Comparison of ENCODE assay signal across 12 cellular contexts in genomic region chr2:217944366-217944765, GRCh38. TPM values are rescaled to one million over a fixed set of nuclear protein-coding genes. Genes with fewer than 3 reads are reported as not detected.
DNase-seq lines count a peak whose midpoint lies in the region; ATAC-seq and TF ChIP-seq lines count a peak whose summit lies in the region.
"Had no signal": no experiment of that assay in that cellular context is flagged by ENCODE, and none has a peak within 500 bp of the region (broad histone marks: within the 10 kb centered on the region; RNA-seq: fewer than 3 reads in every experiment).

No MANE protein-coding gene starts in this region.

- no peak for TF ChIP-seq EP300 in ovary (IDR thresholded peaks at IDR 0.05)

- DNase-seq in activated naive CD8-positive, alpha-beta T cell treated with anti-CD3 and anti-CD28 coated beads, Interleukin-2, amount 10 ng/mL, durations not matched to agents 7 days and 5 days: no peak
- no peak for DNase-seq in activated naive CD8-positive, alpha-beta T cell treated with anti-CD3 and anti-CD28 coated beads, Interleukin-2, amount 50 U/mL, for 24 hours
- DNase-seq in esophagus squamous epithelium (lab: John Stamatoyannopoulos, UW): no peak
- peak in 1 of 5 donors; percentile 12 for DNase-seq in ovary
- DNase-seq in upper lobe of right lung: no peak
- no peak for DNase-seq in CD1c-positive myeloid dendritic cell (ENCODE audit: extremely low spot score)
- no peak for DNase-seq in NCI-H1048 (lab: John Stamatoyannopoulos, UW)
- no peak for DNase-seq in NCI-H526 (lab: John Stamatoyannopoulos, UW)
- DNase-seq: activated naive CD4-positive, alpha-beta T cell treated with anti-CD3 and anti-CD28 coated beads, Interleukin-2, amount 50 U/mL, for 16 hours; NCI-H1417 treated with DMSO at 0.1 percent for 48 hours; T-helper 9 cell had no signal

- H3K4me3 ChIP-seq in esophagus squamous epithelium (peak overlapping the region in 3 of 4 donors; percentile 57 to 72 (median 58)), ovary (peak overlapping the region; percentile 50), upper lobe of right lung (peak overlapping the region; percentile 86)

- H3K9me3 ChIP-seq in esophagus squamous epithelium (no peaks in the 10 kb centered on the region), ovary (no peaks in the 10 kb centered on the region), upper lobe of right lung (no peaks in the 10 kb centered on the region)

- H3K36me3 Mint-ChIP-seq in activated naive CD8-positive, alpha-beta T cell treated with anti-CD3 and anti-CD28 coated beads, Interleukin-2, amount 10 ng/mL, durations not matched to agents 7 days and 5 days: no peaks in the 10 kb centered on the region
- H3K36me3 Mint-ChIP-seq in activated naive CD8-positive, alpha-beta T cell treated with anti-CD3 and anti-CD28 coated beads, Interleukin-2, amount 50 U/mL, for 24 hours (ENCODE audit: low read depth): no peaks in the 10 kb centered on the region

- POLR2A ChIA-PET in activated naive CD8-positive, alpha-beta T cell treated with anti-CD3 and anti-CD28 coated beads, Interleukin-2, amount 10 ng/mL, durations not matched to agents 7 days and 5 days (lab: Charles Lee): interaction anchor here (1.1 to 1.5 kb wide), 3 partner anchors 9 to 14 kb away, joined by 3 to 5 read pairs (median 3); no protein-coding TSS in a partner anchor

- H3K36me3 ChIP-seq in esophagus squamous epithelium (no peaks in the 10 kb centered on the region), ovary (no peaks in the 10 kb centered on the region), upper lobe of right lung (no peaks in the 10 kb centered on the region)

- no peak for TF ChIP-seq CTCF in esophagus squamous epithelium (IDR thresholded peaks at IDR 0.05)
- TF ChIP-seq CTCF in ovary (IDR thresholded peaks at IDR 0.05): no peak
- no peak for TF ChIP-seq CTCF in upper lobe of right lung (IDR thresholded peaks at IDR 0.05)

- peak overlapping the region; percentile 61 to 95 (median 92) for H3K27ac ChIP-seq in esophagus squamous epithelium
- H3K27ac ChIP-seq in ovary: peak overlapping the region in 1 of 2 donors; percentile 68
- peak overlapping the region; percentile 91 for H3K27ac ChIP-seq in upper lobe of right lung

- H3K4me1 ChIP-seq in esophagus squamous epithelium (peaks cover 20 to 92% (median 29%) of the 10 kb centered on the region in 3 donors), ovary (ENCODE audit: insufficient read depth) (peaks cover 33% of the 10 kb centered on the region), upper lobe of right lung (peaks cover 8% of the 10 kb centered on the region)

- peaks cover 33% of the 10 kb centered on the region for H3K4me1 Mint-ChIP-seq in activated naive CD8-positive, alpha-beta T cell treated with anti-CD3 and anti-CD28 coated beads, Interleukin-2, amount 10 ng/mL, durations not matched to agents 7 days and 5 days
- H3K4me1 Mint-ChIP-seq in activated naive CD8-positive, alpha-beta T cell treated with anti-CD3 and anti-CD28 coated beads, Interleukin-2, amount 50 U/mL, for 24 hours: peaks cover 2% of the 10 kb centered on the region

- TF ChIP-seq POLR2A in esophagus squamous epithelium (IDR thresholded peaks at IDR 0.05): no peak
- TF ChIP-seq POLR2A in ovary (IDR thresholded peaks at IDR 0.05): no peak

- intact Hi-C loops in esophagus squamous epithelium (cut with DNase I): no loop called here
- intact Hi-C loops in ovary (cut with DNase I): loop anchor here in 2 of 4 donors (2.0 to 5.0 kb wide), 2 partner anchors 33 to 44 kb away; no protein-coding TSS in a partner anchor
- intact Hi-C loops in upper lobe of right lung (cut with DNase I): no loop called here

- 53 to 61% methylated on average over 2 to 3 of the region's 3 CpGs for WGBS in esophagus squamous epithelium, 2 donors
- whole genome bisulfite sequencing in ovary, 3 donors: 60 to 64% (median 61%) methylated on average over 3 of the region's 3 CpGs

- no peak overlapping the region for H3K27ac Mint-ChIP-seq in activated naive CD8-positive, alpha-beta T cell treated with anti-CD3 and anti-CD28 coated beads, Interleukin-2, amount 10 ng/mL, durations not matched to agents 7 days and 5 days
- H3K27ac Mint-ChIP-seq in activated naive CD8-positive, alpha-beta T cell treated with anti-CD3 and anti-CD28 coated beads, Interleukin-2, amount 50 U/mL, for 24 hours: no peak overlapping the region
- H3K27ac Mint-ChIP-seq: stimulated activated naive CD8-positive, alpha-beta T cell treated with anti-CD3 and anti-CD28 coated beads, Interleukin-15, Interleukin-2, amounts not matched to agents 100 ng/mL and 50 ng/mL, for 24 hours had no signal

- H3K4me3 Mint-ChIP-seq in activated naive CD8-positive, alpha-beta T cell treated with anti-CD3 and anti-CD28 coated beads, Interleukin-2, amount 10 ng/mL, durations not matched to agents 7 days and 5 days: peak overlapping the region; percentile 85
- H3K4me3 Mint-ChIP-seq in activated naive CD8-positive, alpha-beta T cell treated with anti-CD3 and anti-CD28 coated beads, Interleukin-2, amount 50 U/mL, for 24 hours: no peak overlapping the region
- H3K4me3 Mint-ChIP-seq: stimulated activated naive CD8-positive, alpha-beta T cell treated with anti-CD3 and anti-CD28 coated beads, Interleukin-15, Interleukin-2, amounts not matched to agents 100 ng/mL and 50 ng/mL, for 24 hours had no signal

- H3K27me3 Mint-ChIP-seq in activated naive CD8-positive, alpha-beta T cell treated with anti-CD3 and anti-CD28 coated beads, Interleukin-2, amount 10 ng/mL, durations not matched to agents 7 days and 5 days: peaks cover 43% of the 10 kb centered on the region
- H3K27me3 Mint-ChIP-seq in activated naive CD8-positive, alpha-beta T cell treated with anti-CD3 and anti-CD28 coated beads, Interleukin-2, amount 50 U/mL, for 24 hours: peaks cover 12% of the 10 kb centered on the region

- H3K9me3 Mint-ChIP-seq in activated naive CD8-positive, alpha-beta T cell treated with anti-CD3 and anti-CD28 coated beads, Interleukin-2, amount 10 ng/mL, durations not matched to agents 7 days and 5 days: no peaks in the 10 kb centered on the region
- H3K9me3 Mint-ChIP-seq in activated naive CD8-positive, alpha-beta T cell treated with anti-CD3 and anti-CD28 coated beads, Interleukin-2, amount 50 U/mL, for 24 hours: no peaks in the 10 kb centered on the region
- H3K9me3 Mint-ChIP-seq: stimulated activated naive CD8-positive, alpha-beta T cell treated with anti-CD3 and anti-CD28 coated beads, Interleukin-15, Interleukin-2, amounts not matched to agents 100 ng/mL and 50 ng/mL, for 24 hours had no signal

- ATAC-seq in activated naive CD8-positive, alpha-beta T cell treated with anti-CD3 and anti-CD28 coated beads, Interleukin-2, amount 10 ng/mL, durations not matched to agents 7 days and 5 days (ENCODE audit: low read depth): no peak
- ATAC-seq in activated naive CD8-positive, alpha-beta T cell treated with anti-CD3 and anti-CD28 coated beads, Interleukin-2, amount 50 U/mL, for 24 hours: no peak
- no peak for ATAC-seq in upper lobe of right lung

- H3K27me3 ChIP-seq in esophagus squamous epithelium (no peaks in the 10 kb centered on the region), ovary (no peaks in the 10 kb centered on the region), upper lobe of right lung (no peaks in the 10 kb centered on the region)

RNA-seq across cellular contexts. Expression of gene TNS1, which starts 58.4 kb away (rescaled TPM):
- total RNA-seq in activated naive CD8-positive, alpha-beta T cell treated with anti-CD3 and anti-CD28 coated beads, Interleukin-2, amount 10 ng/mL, durations not matched to agents 7 days and 5 days: 10 to 100 TPM; 15.1 to 21.2 TPM
- total RNA-seq in esophagus squamous epithelium: 100 to 1,000 TPM in 1 of 4 donors, 10 to 100 TPM in 3; 34.7 to 201 (median 59.2) TPM
- 100 to 1,000 TPM; 141 to 568 (median 366) TPM for total RNA-seq in ovary
- polyA plus RNA-seq in ovary: 100 to 1,000 TPM; 140 to 278 TPM
- 669 TPM for total RNA-seq in upper lobe of right lung
